In genomic region chr9:133058550-133059320, GRCh38 we compare ENCODE assay signal across 1 cellular context.
TF ChIP-seq lines count a peak whose summit lies in the region.

No MANE protein-coding gene starts in this region.

TF ChIP-seq in K562, 482 proteins besides CTCF, POLR2A, EP300 and RAD21 (continued from another document and continues in another):
- TF ChIP-seq E2F4 (CRISPR knock-in tag; IDR thresholded peaks at IDR 0.05; ENCODE audit: low read depth) (no peak), THAP7 (CRISPR knock-in tag; IDR thresholded peaks at IDR 0.05) (no peak), ADNP (tag; IDR thresholded peaks at IDR 0.05) (no peak), RBM15 (IDR thresholded peaks at IDR 0.05; ENCODE audit: insufficient read depth, low read length) (no peak), UBTF (IDR thresholded peaks at IDR 0.05; ENCODE audit: borderline replicate concordance in 1 of 2, low read depth in 2 of 2, low read length in 2 of 2) (no peak), BRD4 (IDR thresholded peaks at IDR 0.05) (no peak), RFX5 (IDR thresholded peaks at IDR 0.05; ENCODE audit: low read depth, low read length) (no peak), ZNF280A (IDR thresholded peaks at IDR 0.05; ENCODE audit: low read depth, partially characterized antibody) (no peak), SRSF3 (IDR thresholded peaks at IDR 0.05; ENCODE audit: insufficient read depth, low read length) (no peak), FOXK1 (CRISPR knock-in tag; IDR thresholded peaks at IDR 0.05; ENCODE audit: borderline replicate concordance) (no peak), ZNF263 (CRISPR knock-in tag; IDR thresholded peaks at IDR 0.05; ENCODE audit: borderline replicate concordance) (no peak), RBM14 (IDR thresholded peaks at IDR 0.05; ENCODE audit: borderline replicate concordance, insufficient read depth, low read depth, low read length) (no peak), TRIM28 (IDR thresholded peaks at IDR 0.05) (no peak), CC2D1A (IDR thresholded peaks at IDR 0.05) (no peak), KLF1 (tag; IDR thresholded peaks at IDR 0.05) (no peak), COPS2 (conservative IDR thresholded peaks at IDR 0.05) (no peak), LEF1 (IDR thresholded peaks at IDR 0.05) (no peak), HES1 (IDR thresholded peaks at IDR 0.05; ENCODE audit: low read depth) (no peak), ERF (CRISPR knock-in tag; IDR thresholded peaks at IDR 0.05) (no peak), FOXA1 (IDR thresholded peaks at IDR 0.05; ENCODE audit: borderline replicate concordance) (no peak), ZNF511 (CRISPR knock-in tag; IDR thresholded peaks at IDR 0.05) (no peak), DLX4 (CRISPR knock-in tag; IDR thresholded peaks at IDR 0.05) (no peak), MTA3 (IDR thresholded peaks at IDR 0.05; ENCODE audit: borderline replicate concordance) (no peak; the same call in 1 of the 2 replicates), POLR2G (IDR thresholded peaks at IDR 0.05; ENCODE audit: low read depth, low read length) (peak; percentile 42; the same call in 1 of the 2 replicates), FOS (IDR thresholded peaks at IDR 0.05; ENCODE audit: extremely low read depth, insufficient read length) (no peak), POLR2B (IDR thresholded peaks at IDR 0.05; ENCODE audit: low read depth, partially characterized antibody) (peak; percentile 45), EZH2 (IDR thresholded peaks at IDR 0.05; ENCODE audit: borderline replicate concordance, low read depth, low read length) (no peak), CREB3 (tag; conservative IDR thresholded peaks at IDR 0.05; ENCODE audit: low read depth) (no peak), ZNF3 (CRISPR knock-in tag; IDR thresholded peaks at IDR 0.05) (no peak), MTA2 (IDR thresholded peaks at IDR 0.05; ENCODE audit: low read depth) (no peak), IRF2 (CRISPR knock-in tag; IDR thresholded peaks at IDR 0.05) (no peak), NRF1 (conservative IDR thresholded peaks at IDR 0.05 in 1 of 2, IDR thresholded peaks at IDR 0.05 in 1 of 2) (peak; percentile 12 to 42; a peak in 3 of 4 replicates), EWSR1 (IDR thresholded peaks at IDR 0.05; ENCODE audit: borderline replicate concordance, low read depth, partially characterized antibody) (no peak), ARID3A (IDR thresholded peaks at IDR 0.05; ENCODE audit: borderline replicate concordance, low read depth, low read length) (no peak), NFYB (IDR thresholded peaks at IDR 0.05; ENCODE audit: extremely low read depth, insufficient read length) (no peak), NR0B1 (IDR thresholded peaks at IDR 0.05; ENCODE audit: partially characterized antibody) (no peak), ZNF24 (IDR thresholded peaks at IDR 0.05) (peak; percentile 79), ZNF75A (CRISPR knock-in tag; IDR thresholded peaks at IDR 0.05) (no peak), ATF6 (CRISPR knock-in tag; IDR thresholded peaks at IDR 0.05) (no peak), TRIM24 (IDR thresholded peaks at IDR 0.05) (peak; percentile 14 to 55; a peak in 1 of 4 replicates), CBX1 (IDR thresholded peaks at IDR 0.05; ENCODE audit: low read depth) (no peak), ZNF212 (CRISPR knock-in tag; IDR thresholded peaks at IDR 0.05) (no peak), TCF15 (CRISPR knock-in tag; IDR thresholded peaks at IDR 0.05) (no peak), PML (IDR thresholded peaks at IDR 0.05; ENCODE audit: low read length) (no peak), LARP7 (IDR thresholded peaks at IDR 0.05) (no peak), HDGF (IDR thresholded peaks at IDR 0.05) (no peak), ILF3 (IDR thresholded peaks at IDR 0.05; ENCODE audit: borderline replicate concordance) (no peak), ZNF274 (IDR thresholded peaks at IDR 0.05; ENCODE audit: borderline replicate concordance, low read depth, low read length) (no peak), E2F8 (IDR thresholded peaks at IDR 0.05; ENCODE audit: low read depth, partially characterized antibody) (no peak), GATAD2A (IDR thresholded peaks at IDR 0.05) (no peak), PHB (CRISPR knock-in tag; IDR thresholded peaks at IDR 0.05) (no peak), ELF1 (tag; IDR thresholded peaks at IDR 0.05) (no peak), DMBX1 (CRISPR knock-in tag; IDR thresholded peaks at IDR 0.05; ENCODE audit: borderline replicate concordance) (no peak), RB1 (IDR thresholded peaks at IDR 0.05; ENCODE audit: low read depth) (no peak)
